8 cellular contexts compared by ENCODE assay signal in the genomic region with DNA sequence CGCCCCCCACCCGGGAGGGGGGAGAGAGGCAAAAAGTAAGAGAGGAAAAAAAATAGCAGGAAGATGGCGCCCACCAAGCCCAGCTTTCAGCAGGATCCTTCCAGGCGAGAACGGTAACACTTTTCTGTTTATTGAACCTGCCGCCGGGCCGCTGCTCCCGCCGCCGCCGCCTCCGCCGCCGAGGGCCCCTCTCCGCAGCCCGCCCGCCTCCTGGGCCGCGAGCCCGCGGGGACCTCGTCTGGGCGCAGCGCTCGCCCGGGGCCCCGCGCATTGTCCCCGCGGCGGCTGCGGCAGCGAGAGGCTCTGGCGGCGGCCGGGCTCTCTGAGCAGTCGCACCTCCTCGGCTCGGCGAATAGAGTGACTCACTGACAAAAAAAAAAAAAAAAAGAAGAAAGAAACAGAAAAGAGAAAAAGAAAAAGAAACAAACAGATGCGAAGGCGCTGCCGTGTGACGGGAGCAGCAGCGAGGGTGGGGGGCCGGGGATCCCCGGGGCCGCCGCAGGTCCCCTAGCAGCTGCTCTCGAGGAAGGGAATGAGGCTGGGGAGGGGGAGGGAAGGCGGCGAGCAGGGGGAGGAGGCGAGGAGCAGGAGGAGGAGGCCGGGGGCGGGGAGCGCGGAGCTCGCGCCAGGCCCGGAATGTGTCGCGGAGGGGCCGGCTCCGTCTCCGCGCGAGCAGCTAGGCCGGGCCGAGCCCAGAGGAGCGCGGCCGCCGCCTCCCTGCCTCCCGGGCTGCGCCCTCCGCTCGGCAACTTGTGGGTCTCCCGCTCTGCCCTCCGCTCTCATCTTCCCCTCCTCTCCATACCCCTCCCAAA. TPM values are rescaled to one million over a fixed set of nuclear protein-coding genes. Genes with fewer than 3 reads are reported as not detected.
DNase-seq lines count a peak whose midpoint lies in the region; ATAC-seq and TF ChIP-seq lines count a peak whose summit lies in the region.

No MANE protein-coding gene starts in this region.

- H3K4me1 ChIP-seq in esophagus squamous epithelium (peaks cover 3 to 35% (median 11%) of the 10 kb centered on the region in 3 donors), thyroid gland (peaks cover 11 to 14% of the 10 kb centered on the region in 2 donors)

- no peak for TF ChIP-seq CTCF in VCaP (conservative IDR thresholded peaks at IDR 0.05)
- no peak for TF ChIP-seq CTCF in esophagus squamous epithelium (IDR thresholded peaks at IDR 0.05)
- TF ChIP-seq CTCF in thyroid gland (IDR thresholded peaks at IDR 0.05), result no peak

- H3K36me3 ChIP-seq in esophagus squamous epithelium (no peaks in the 10 kb centered on the region), thyroid gland (no peaks in the 10 kb centered on the region)

- ATAC-seq in activated CD4-positive, CD25-positive, alpha-beta regulatory T cell treated with anti-CD3 and anti-CD28 coated beads, Interleukin-2, amount 50 U/mL, for 24 hours, result peak; percentile 66 to 71

- in situ Hi-C loops in KBM-7 (cut with MboI; ENCODE audit: low pct_unique_long_range_greater_than_20kb, low sequenced_read_pairs), result no loop called here

- H3K9me3 ChIP-seq in esophagus squamous epithelium (no peaks in the 10 kb centered on the region), thyroid gland (no peaks in the 10 kb centered on the region)

- H3K4me3 ChIP-seq in esophagus squamous epithelium, result peak overlapping the region; percentile 32 to 81 (median 62)
- peak overlapping the region in 2 of 3 donors; percentile 8 to 40 for H3K4me3 ChIP-seq in thyroid gland (replicated peaks in 1 of 3)

- H3K27me3 ChIP-seq in esophagus squamous epithelium (peaks cover 0 to 55% (median 3%) of the 10 kb centered on the region in 4 donors), thyroid gland (peaks cover 3% of the 10 kb centered on the region)

- TF ChIP-seq POLR2A in esophagus squamous epithelium (IDR thresholded peaks at IDR 0.05) (no peak), thyroid gland (IDR thresholded peaks at IDR 0.05) (no peak)

- H3K27ac ChIP-seq in VCaP (peak overlapping the region; percentile 78), esophagus squamous epithelium (peak overlapping the region; percentile 71 to 94 (median 84)), thyroid gland (peak overlapping the region; percentile 42 to 84 (median 79))

- 0 to 2% methylated on average over 3 to 28 of the region's 80 CpGs for WGBS in esophagus squamous epithelium, 2 donors
- 0 to 1% methylated on average over 60 to 61 of the region's 80 CpGs for WGBS in thyroid gland, 2 donors

- intact Hi-C loops in esophagus squamous epithelium (cut with DNase I) (no loop called here), thyroid gland (cut with DNase I) (no loop called here)

- DNase-seq in activated CD4-positive, CD25-positive, alpha-beta regulatory T cell (lab: John Stamatoyannopoulos, UW), result no peak
- DNase-seq in KBM-7, result peak; percentile 64
- no peak for DNase-seq in esophagus squamous epithelium (lab: John Stamatoyannopoulos, UW)
- DNase-seq in mucosa of gallbladder (ENCODE audit: low spot score), result peak; percentile 63
- DNase-seq in thyroid gland, result peak; percentile 90
- DNase-seq in germinal center (ENCODE audit: low spot score), result no peak

RNA-seq across cellular contexts. Expression of a gene that starts 0.8 kb away (rescaled TPM):
- total RNA-seq in esophagus squamous epithelium, result 1 to 10 TPM in 1 of 4 donors, under 1 TPM in 2, not detected in 1; 0.13 to 1.1 (median 0.47) TPM
- 1.8 TPM for total RNA-seq in mucosa of gallbladder
- 10 to 100 TPM in 1 of 4 donors, 1 to 10 TPM in 3; 4.0 to 12.2 (median 5.6) TPM for total RNA-seq in thyroid gland

Comparison
In these comparisons a context has a peak if more than half of its experiments do, and no peak if none do; other contexts are left out.
1. DNase-seq: peak in KBM-7 (single experiment), mucosa of gallbladder (single experiment) and thyroid gland (2 of 2); none in activated CD4-positive, CD25-positive, alpha-beta regulatory T cell (0 of 4), esophagus squamous epithelium (single experiment) and germinal center (single experiment).
2. Peak in every context shown above with its lines, with median percentiles within 50 percentile points of each other: H3K27ac ChIP-seq.